Comparison of ENCODE assay signal across 19 cellular contexts in genomic region chr20:18527836-18528235, GRCh38. TPM values are rescaled to one million over a fixed set of nuclear protein-coding genes. Genes with fewer than 3 reads are reported as not detected.
A peak's percentile ranks its signal among the peaks of the same experiment; 100 is the strongest.
DNase-seq lines count a peak whose midpoint lies in the region; TF ChIP-seq lines count a peak whose summit lies in the region.
"Had no signal": no experiment of that assay in that cellular context is flagged by ENCODE, and none has a peak within 500 bp of the region (broad histone marks: within the 10 kb centered on the region; RNA-seq: fewer than 3 reads in every experiment).

No MANE protein-coding gene starts in this region.

- no peak overlapping the region for H2AFZ ChIP-seq in fibroblast of lung (ENCODE audit: low read length)

- intact Hi-C loops in head of caudate nucleus (cut with DNase I), result no loop called here

- peaks cover 10% of the 10 kb centered on the region for H3K4me1 ChIP-seq in fibroblast of lung (ENCODE audit: control insufficient read depth, extremely low read depth, insufficient read depth, low read length)
- H3K4me1 ChIP-seq: gastrocnemius medialis had no signal

- peaks cover 8% of the 10 kb centered on the region for H3K36me3 ChIP-seq in fibroblast of lung (ENCODE audit: control insufficient read depth, insufficient read depth, low read length)
- H3K36me3 ChIP-seq: ovary had no signal

- H3K79me2 ChIP-seq in fibroblast of lung (ENCODE audit: control insufficient read depth, insufficient read depth, low read length), result no peaks in the 10 kb centered on the region

- peak overlapping the region; percentile 34 for H3K27ac ChIP-seq in fibroblast of lung (ENCODE audit: insufficient read depth, low read length)
- H3K27ac ChIP-seq: ovary, skin epidermis had no signal

- H3K4me2 ChIP-seq in fibroblast of lung (ENCODE audit: extremely low read depth, insufficient read depth, low read length), result no peak overlapping the region

- DNase-seq in GM03348 (ENCODE audit: low spot score), result peak; percentile 49
- peak; percentile 85 for DNase-seq in RKO (ENCODE audit: low spot score)
- peak in 1 of 2 donors; percentile 60 for DNase-seq in fibroblast of lung (ENCODE audit: low read depth in 2 of 2)
- DNase-seq in skeletal muscle cell (ENCODE audit: low read depth), result peak; percentile 36
- no peak for DNase-seq in NCI-H345 treated with DMSO at 0.1 percent for 48 hours (lab: John Stamatoyannopoulos, UW; ENCODE audit: unreplicated experiment)
- no peak for DNase-seq in NCI-H146 (lab: John Stamatoyannopoulos, UW)
- no peak for DNase-seq in head of caudate nucleus
- DNase-seq: activated naive CD8-positive, alpha-beta T cell treated with anti-CD3 and anti-CD28 coated beads, Interleukin-2, amount 50 U/mL, for 24 hours; C1 segment of cervical spinal cord; cerebellar nuclear complex; effector memory CD8-positive, alpha-beta T cell; gastrocnemius medialis; H9; NCI-H1417 treated with DMSO at 0.1 percent for 48 hours; ovary; SHP77; stimulated activated CD4-positive, alpha-beta T cell treated with anti-CD3 and anti-CD28 coated beads, Interleukin-4, amount 100 ng/mL, for 4 hours; stimulated activated CD8-positive, alpha-beta memory T cell treated with anti-CD3 and anti-CD28 coated beads, Interleukin-4, amount 100 ng/mL, for 48 hours had no signal

- no peaks in the 10 kb centered on the region for H3K27me3 ChIP-seq in fibroblast of lung (ENCODE audit: control insufficient read depth, insufficient read depth, low read length)
- H3K27me3 ChIP-seq: gastrocnemius medialis, ovary had no signal

- no peak overlapping the region for H3K9ac ChIP-seq in fibroblast of lung (ENCODE audit: insufficient read depth, low read length)

- no peak overlapping the region for H3K4me3 ChIP-seq in fibroblast of lung (replicated peaks in 1 of 4; ENCODE audit: control extremely low read depth in 1 of 4, insufficient read depth in 1 of 4, low read depth in 3 of 4, low read length in 4 of 4)
- no peak overlapping the region for H3K4me3 ChIP-seq in skeletal muscle cell (ENCODE audit: low read depth, low read length)
- H3K4me3 ChIP-seq: gastrocnemius medialis, ovary, skin epidermis had no signal

- no peak for TF ChIP-seq CTCF in fibroblast of lung (conservative IDR thresholded peaks at IDR 0.05 in 1 of 2, IDR thresholded peaks at IDR 0.05 in 1 of 2; ENCODE audit: low read depth in 1 of 2, low read length in 2 of 2)

- no peaks in the 10 kb centered on the region for H3K9me3 ChIP-seq in fibroblast of lung (ENCODE audit: control insufficient read depth, insufficient read depth, low read depth, low read length)
- H3K9me3 ChIP-seq: gastrocnemius medialis, ovary had no signal

- no peaks in the 10 kb centered on the region for H4K20me1 ChIP-seq in fibroblast of lung (ENCODE audit: control insufficient read depth, extremely low read depth, insufficient read depth, low read length)

RNA-seq across cellular contexts. Expression of gene SEC23B, which starts 20.1 kb away (rescaled TPM):
- total RNA-seq in fibroblast of lung, result 34.7 and 52.0 TPM in 2 replicates
- 51.0 and 67.9 TPM in 2 replicates for polyA plus RNA-seq in fibroblast of lung
- 29.3 and 40.9 TPM in 2 replicates for polyA plus RNA-seq in fibroblast of lung (2012)
- polyA minus RNA-seq in fibroblast of lung (ENCODE audit: low replicate concordance), result 55.8 and 64.6 TPM in 2 replicates

RNA-seq across cellular contexts. Expression of gene RBBP9, which starts 30.8 kb away (rescaled TPM):
- 14.4 and 19.0 TPM in 2 replicates for total RNA-seq in fibroblast of lung
- polyA plus RNA-seq in fibroblast of lung, result 19.2 and 22.1 TPM in 2 replicates
- 8.3 and 10.0 TPM in 2 replicates for polyA plus RNA-seq in fibroblast of lung (2012)
- 4.8 and 15.4 TPM in 2 replicates for polyA minus RNA-seq in fibroblast of lung (ENCODE audit: low replicate concordance)

RNA-seq across cellular contexts. Expression of gene SMIM26, which starts 39.4 kb away (rescaled TPM):
- 76.0 and 115 TPM in 2 replicates for total RNA-seq in fibroblast of lung
- 81.8 and 99.1 TPM in 2 replicates for polyA plus RNA-seq in fibroblast of lung
- polyA plus RNA-seq in fibroblast of lung (2012), result 97.8 and 116 TPM in 2 replicates
- polyA minus RNA-seq in fibroblast of lung (ENCODE audit: low replicate concordance), result 115 and 156 TPM in 2 replicates

Comparison
In these comparisons a context has a peak if more than half of its experiments do, and no peak if none do; other contexts are left out.
1. DNase-seq: peak in GM03348 (single experiment), RKO (single experiment) and skeletal muscle cell (single experiment); none in NCI-H345 treated with DMSO at 0.1 percent for 48 hours (single experiment), NCI-H146 (single experiment) and head of caudate nucleus (0 of 42).